Comparison of ENCODE assay signal across 14 cellular contexts in the genomic region with DNA sequence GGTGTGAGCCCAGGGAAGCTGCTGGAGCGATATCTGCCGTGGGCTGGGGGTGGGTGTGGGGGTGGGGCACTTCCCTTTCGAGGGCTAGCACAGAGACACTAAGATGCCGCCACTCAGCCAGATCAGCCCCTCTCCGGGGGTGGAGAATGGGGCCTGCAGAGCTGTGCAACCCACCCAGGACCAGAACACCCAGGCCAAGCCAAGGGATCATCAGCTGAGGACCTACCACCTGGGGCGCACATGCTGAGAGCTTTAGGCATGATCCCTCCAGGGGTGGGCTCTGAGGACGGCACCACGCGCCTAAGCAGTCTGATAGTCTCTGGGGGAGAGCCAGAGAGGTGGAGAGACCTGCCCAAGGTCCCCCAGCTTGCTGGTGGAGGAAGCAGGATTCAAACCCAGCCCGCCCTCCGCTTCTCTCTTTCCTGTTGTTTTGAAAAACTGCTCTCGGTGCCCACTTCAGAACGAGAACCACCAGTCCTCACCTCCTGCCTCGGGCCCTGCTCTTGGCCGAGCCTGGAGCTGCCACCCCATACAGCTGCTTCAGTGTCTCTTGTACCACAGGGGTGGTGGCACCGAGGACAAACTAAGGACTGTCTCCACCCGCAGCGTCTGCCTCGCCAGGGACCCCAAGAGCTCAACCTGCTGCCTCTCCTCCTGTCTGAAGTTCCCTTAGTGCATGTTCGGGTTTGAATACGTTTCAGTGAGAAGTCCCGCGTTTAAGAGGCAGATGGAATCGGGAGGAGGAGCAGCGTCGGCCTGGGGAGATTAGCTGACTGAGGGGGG. TPM values are rescaled to one million over a fixed set of nuclear protein-coding genes. Genes with fewer than 3 reads are reported as not detected.
A peak's percentile ranks its signal among the peaks of the same experiment; 100 is the strongest.
DNase-seq lines count a peak whose midpoint lies in the region; ATAC-seq and TF ChIP-seq lines count a peak whose summit lies in the region.
"Had no signal": no experiment of that assay in that cellular context is flagged by ENCODE, and none has a peak within 500 bp of the region (broad histone marks: within the 10 kb centered on the region; RNA-seq: fewer than 3 reads in every experiment).

No MANE protein-coding gene starts in this region.

- H3K4me2 ChIP-seq in BLaER1 treated with 17β-estradiol and CSF1 and Interleukin-3, amounts not matched to agents 10 nM and 100 nM = peak overlapping the region in 10 of 11 experiments; percentile 31 to 78 (median 70); a peak in 14 of 22 replicates
- H3K4me2 ChIP-seq in GM23248 (ENCODE audit: unreplicated experiment) = no peak overlapping the region

- H3K4me1 ChIP-seq in BLaER1 treated with 17β-estradiol and CSF1 and Interleukin-3, amounts not matched to agents 10 nM and 100 nM = peaks cover 52 to 70% (median 59%) of the 10 kb centered on the region in 10 experiments
- H3K4me1 ChIP-seq in GM23248 (ENCODE audit: insufficient read depth) (peaks cover 17% of the 10 kb centered on the region; the same call in 1 of the 2 replicates), mesodermal cell (ENCODE audit: control insufficient read depth, insufficient read depth, low read length, poor library complexity, severe bottlenecking) (peaks cover 35% of the 10 kb centered on the region)

- no peak for ATAC-seq in HG02938 (IDR thresholded peaks at IDR 0.05; ENCODE audit: unreplicated experiment)

- WGBS in GM23248 (ENCODE audit: low coverage in 1 of 2, low lambda C conversion rate in 2 of 2, missing lambda C conversion rate in 2 of 2), 2 experiments = 62 to 63% methylated on average over 25 of the region's 26 CpGs
- 67 to 69% methylated on average over 21 to 25 of the region's 26 CpGs for WGBS in mesodermal cell (ENCODE audit: insufficient coverage in 2 of 2), 2 experiments

- H3K4me3 ChIP-seq in BLaER1 treated with 17β-estradiol and CSF1 and Interleukin-3, amounts not matched to agents 10 nM and 100 nM = no peak overlapping the region
- H3K4me3 ChIP-seq in GM23248 (no peak overlapping the region), mesodermal cell (ENCODE audit: extremely low read depth, insufficient read depth, low read length, poor library complexity, severe bottlenecking) (no peak overlapping the region)

- H3K27ac Mint-ChIP-seq in activated T-helper 1 cell treated with anti-CD3 and anti-CD28 coated beads, Interleukin-12 subunit alpha, Interleukin-12 subunit beta, Interleukin-2, Interleukin-4 antibody, amounts not matched to agents 30 ng/mL and 10 ng/mL and 1 ng/mL, durations not matched to agents 14 hours and 24 hours and 36 hours = peak overlapping the region; percentile 78
- no peak overlapping the region for H3K27ac Mint-ChIP-seq in HFFc6
- H3K27ac Mint-ChIP-seq: activated B cell treated with CpG ODN at 0.5 μM for 24 hours had no signal

- peak overlapping the region in 1 of 11 experiments; percentile 5; a peak in 1 of 22 replicates for H3K27ac ChIP-seq in BLaER1 treated with 17β-estradiol and CSF1 and Interleukin-3, amounts not matched to agents 10 nM and 100 nM
- H3K27ac ChIP-seq in GM23248 = no peak overlapping the region
- H3K27ac ChIP-seq in mesodermal cell (ENCODE audit: low read depth, low read length, severe bottlenecking) = peak overlapping the region; percentile 8

- no peaks in the 10 kb centered on the region for H3K27me3 Mint-ChIP-seq in activated T-helper 1 cell treated with anti-CD3 and anti-CD28 coated beads, Interleukin-12 subunit alpha, Interleukin-12 subunit beta, Interleukin-2, Interleukin-4 antibody, amounts not matched to agents 30 ng/mL and 10 ng/mL and 1 ng/mL, durations not matched to agents 14 hours and 24 hours and 36 hours (ENCODE audit: insufficient read depth)
- H3K27me3 Mint-ChIP-seq in HFFc6 (ENCODE audit: insufficient read depth) = peaks cover 2% of the 10 kb centered on the region
- H3K27me3 Mint-ChIP-seq: activated B cell treated with CpG ODN at 0.5 μM for 24 hours had no signal

- H3K36me3 ChIP-seq in BLaER1 treated with 17β-estradiol and CSF1 and Interleukin-3, amounts not matched to agents 10 nM and 100 nM = no peaks in the 10 kb centered on the region
- H3K36me3 ChIP-seq in GM23248 (ENCODE audit: low read depth) = no peaks in the 10 kb centered on the region
- no peaks in the 10 kb centered on the region for H3K36me3 ChIP-seq in mesodermal cell (ENCODE audit: control insufficient read depth, insufficient read depth, low read length)

- no peaks in the 10 kb centered on the region for H3K9me2 ChIP-seq in GM23248 (ENCODE audit: insufficient read depth)

- no peak overlapping the region for H3K9ac ChIP-seq in BLaER1 treated with 17β-estradiol and CSF1 and Interleukin-3, amounts not matched to agents 10 nM and 100 nM
- no peak overlapping the region for H3K9ac ChIP-seq in GM23248

- DNase-seq in GM23248 = no peak
- no peak for DNase-seq in activated T-helper 1 cell treated with anti-CD3 and anti-CD28 coated beads, Interleukin-12 subunit alpha, Interleukin-12 subunit beta, Interleukin-2, Interleukin-4 antibody, amounts not matched to agents 30 ng/mL and 10 ng/mL and 1 ng/mL, durations not matched to agents 14 hours and 24 hours and 36 hours (ENCODE audit: low spot score)
- DNase-seq in stimulated activated naive CD4-positive, alpha-beta T cell (lab: John Stamatoyannopoulos, UW) = no peak
- DNase-seq in HFFc6 = no peak
- DNase-seq: activated B cell treated with CpG ODN at 0.5 μM for 24 hours; C1 segment of cervical spinal cord; head of caudate nucleus; NCI-H1436; NCI-H446 treated with DMSO at 0.1 percent for 48 hours; stimulated activated CD4-positive, alpha-beta T cell treated with anti-CD3 and anti-CD28 coated beads, Interleukin-12 subunit alpha, Interleukin-12 subunit beta, amount 100 ng/mL, for 4 hours; substantia nigra had no signal

- peaks cover 11 to 17% (median 13%) of the 10 kb centered on the region in 11 experiments for H3K9me3 ChIP-seq in BLaER1 treated with 17β-estradiol and CSF1 and Interleukin-3, amounts not matched to agents 10 nM and 100 nM (replicated peaks in 1 of 11)
- H3K9me3 ChIP-seq in GM23248 (ENCODE audit: low read depth) (no peaks in the 10 kb centered on the region), mesodermal cell (ENCODE audit: control insufficient read depth, low read length) (peaks cover 10% of the 10 kb centered on the region)

- no peak for TF ChIP-seq CTCF in HFFc6 (IDR thresholded peaks at IDR 0.05)

- no peaks in the 10 kb centered on the region for H4K20me1 ChIP-seq in BLaER1 treated with 17β-estradiol and CSF1 and Interleukin-3, amounts not matched to agents 10 nM and 100 nM
- no peaks in the 10 kb centered on the region for H4K20me1 ChIP-seq in GM23248 (ENCODE audit: insufficient read depth)

- H3K79me2 ChIP-seq in GM23248 (ENCODE audit: insufficient read depth) = no peaks in the 10 kb centered on the region

- 0 out of 2 replicates have a peak overlapping the region, but pooled peaks have one; percentile 29 for H2AFZ ChIP-seq in GM23248

- H3K4me3 Mint-ChIP-seq in activated T-helper 1 cell treated with anti-CD3 and anti-CD28 coated beads, Interleukin-12 subunit alpha, Interleukin-12 subunit beta, Interleukin-2, Interleukin-4 antibody, amounts not matched to agents 30 ng/mL and 10 ng/mL and 1 ng/mL, durations not matched to agents 14 hours and 24 hours and 36 hours = no peak overlapping the region
- H3K4me3 Mint-ChIP-seq in HFFc6 = no peak overlapping the region
- H3K4me3 Mint-ChIP-seq: activated B cell treated with CpG ODN at 0.5 μM for 24 hours had no signal

- H3K4me1 Mint-ChIP-seq in activated T-helper 1 cell treated with anti-CD3 and anti-CD28 coated beads, Interleukin-12 subunit alpha, Interleukin-12 subunit beta, Interleukin-2, Interleukin-4 antibody, amounts not matched to agents 30 ng/mL and 10 ng/mL and 1 ng/mL, durations not matched to agents 14 hours and 24 hours and 36 hours (ENCODE audit: low read depth) = peaks cover 89% of the 10 kb centered on the region
- H3K4me1 Mint-ChIP-seq in HFFc6 (ENCODE audit: low read depth) = peaks cover 39% of the 10 kb centered on the region

- in situ Hi-C loops in GM23248 (cut with MboI) = no loop called here

- H3K27me3 ChIP-seq in BLaER1 treated with 17β-estradiol and CSF1 and Interleukin-3, amounts not matched to agents 10 nM and 100 nM = no peaks in the 10 kb centered on the region
- H3K27me3 ChIP-seq in GM23248 (replicated peaks; ENCODE audit: insufficient read depth) = no peaks in the 10 kb centered on the region

- H3K9me3 Mint-ChIP-seq in activated T-helper 1 cell treated with anti-CD3 and anti-CD28 coated beads, Interleukin-12 subunit alpha, Interleukin-12 subunit beta, Interleukin-2, Interleukin-4 antibody, amounts not matched to agents 30 ng/mL and 10 ng/mL and 1 ng/mL, durations not matched to agents 14 hours and 24 hours and 36 hours = peaks cover 14% of the 10 kb centered on the region
- peaks cover 9% of the 10 kb centered on the region for H3K9me3 Mint-ChIP-seq in HFFc6

- peaks cover 8% of the 10 kb centered on the region for H3K36me3 Mint-ChIP-seq in activated T-helper 1 cell treated with anti-CD3 and anti-CD28 coated beads, Interleukin-12 subunit alpha, Interleukin-12 subunit beta, Interleukin-2, Interleukin-4 antibody, amounts not matched to agents 30 ng/mL and 10 ng/mL and 1 ng/mL, durations not matched to agents 14 hours and 24 hours and 36 hours (ENCODE audit: low read depth)
- peaks cover 14% of the 10 kb centered on the region for H3K36me3 Mint-ChIP-seq in HFFc6 (ENCODE audit: low read depth)

- intact Hi-C loops in activated T-helper 1 cell treated with anti-CD3 and anti-CD28 coated beads, Interleukin-12 subunit alpha, Interleukin-12 subunit beta, Interleukin-2, Interleukin-4 antibody, amounts not matched to agents 30 ng/mL and 10 ng/mL and 1 ng/mL, durations not matched to agents 14 hours and 24 hours and 36 hours (cut with micrococcal nuclease) = no loop called here

- H3F3A ChIP-seq in GM23248 (ENCODE audit: insufficient read depth) = no peaks in the 10 kb centered on the region

RNA-seq across cellular contexts. Expression of a gene that starts 39.7 kb away (rescaled TPM):
- total RNA-seq in GM23248 (2014; rRNA removed; shearing (Covaris generic)) = 0.43 and 2.7 TPM in 2 replicates
- polyA plus RNA-seq in GM23248 (2016; fragmentation: Nextera tagmentation; extraction: Ambion mirVana) = 1.3 and 1.4 TPM in 2 replicates
- total RNA-seq in activated T-helper 1 cell treated with anti-CD3 and anti-CD28 coated beads, Interleukin-12 subunit alpha, Interleukin-12 subunit beta, Interleukin-2, Interleukin-4 antibody, amounts not matched to agents 30 ng/mL and 10 ng/mL and 1 ng/mL, durations not matched to agents 14 hours and 24 hours and 36 hours = 133 and 140 TPM in 2 replicates
- polyA plus RNA-seq in mesodermal cell (2013, experiment 1 of 2) = 4.4 TPM
- 2.8 TPM for polyA plus RNA-seq in mesodermal cell (2013, experiment 2 of 2)
- total RNA-seq in HFFc6 (2021; fragmentation: NEBNext Ultra II Directional; extraction: Animal tissue kit (Norgen Biotek cat#: 25700)) = not detected

Comparison
In these comparisons a context has a peak if more than half of its experiments do, and no peak if none do; other contexts are left out.
1. RNA of a gene that starts 39.7 kb away (total RNA-seq): 133 to 140 TPM in activated T-helper 1 cell treated with anti-CD3 and anti-CD28 coated beads, Interleukin-12 subunit alpha, Interleukin-12 subunit beta, Interleukin-2, Interleukin-4 antibody, amounts not matched to agents 30 ng/mL and 10 ng/mL and 1 ng/mL, durations not matched to agents 14 hours and 24 hours and 36 hours; 0.43 to 2.7 TPM in GM23248 and not detected in HFFc6; every median in the first group is over 10 times any median in the second.